Comparison of ENCODE assay signal across 1 cellular context in the genomic region with DNA sequence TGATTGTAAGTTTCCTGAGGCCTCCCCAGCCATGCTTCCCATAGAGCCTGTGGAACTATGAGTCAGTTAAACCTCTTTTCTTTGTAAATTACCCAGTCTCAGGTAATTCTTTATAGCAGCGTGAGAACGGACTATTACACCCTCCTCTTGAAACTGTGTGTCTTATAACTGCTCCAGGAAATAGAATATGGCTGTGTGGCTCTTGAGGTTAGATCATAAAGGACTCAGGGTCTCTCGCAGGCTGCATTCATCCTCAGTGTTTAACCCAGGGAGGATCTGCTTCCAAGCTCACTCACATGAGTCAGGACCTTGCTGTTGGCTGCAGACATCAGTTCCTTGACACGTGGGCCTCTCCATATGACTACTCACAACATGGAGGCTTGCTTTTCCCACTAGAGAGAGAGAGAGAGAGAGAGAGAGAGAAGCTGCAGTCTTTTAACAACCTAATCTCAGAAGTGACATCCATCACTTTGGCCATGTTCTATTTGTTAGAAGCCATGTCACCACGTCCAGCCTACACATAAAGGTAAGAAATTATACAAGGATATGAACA.
TF ChIP-seq lines count a peak whose summit lies in the region.

No MANE protein-coding gene starts in this region.

TF ChIP-seq in GM23338, 12 proteins besides CTCF, POLR2A, EP300 and RAD21 (continued from another document):
- TF ChIP-seq, protein P1, sequence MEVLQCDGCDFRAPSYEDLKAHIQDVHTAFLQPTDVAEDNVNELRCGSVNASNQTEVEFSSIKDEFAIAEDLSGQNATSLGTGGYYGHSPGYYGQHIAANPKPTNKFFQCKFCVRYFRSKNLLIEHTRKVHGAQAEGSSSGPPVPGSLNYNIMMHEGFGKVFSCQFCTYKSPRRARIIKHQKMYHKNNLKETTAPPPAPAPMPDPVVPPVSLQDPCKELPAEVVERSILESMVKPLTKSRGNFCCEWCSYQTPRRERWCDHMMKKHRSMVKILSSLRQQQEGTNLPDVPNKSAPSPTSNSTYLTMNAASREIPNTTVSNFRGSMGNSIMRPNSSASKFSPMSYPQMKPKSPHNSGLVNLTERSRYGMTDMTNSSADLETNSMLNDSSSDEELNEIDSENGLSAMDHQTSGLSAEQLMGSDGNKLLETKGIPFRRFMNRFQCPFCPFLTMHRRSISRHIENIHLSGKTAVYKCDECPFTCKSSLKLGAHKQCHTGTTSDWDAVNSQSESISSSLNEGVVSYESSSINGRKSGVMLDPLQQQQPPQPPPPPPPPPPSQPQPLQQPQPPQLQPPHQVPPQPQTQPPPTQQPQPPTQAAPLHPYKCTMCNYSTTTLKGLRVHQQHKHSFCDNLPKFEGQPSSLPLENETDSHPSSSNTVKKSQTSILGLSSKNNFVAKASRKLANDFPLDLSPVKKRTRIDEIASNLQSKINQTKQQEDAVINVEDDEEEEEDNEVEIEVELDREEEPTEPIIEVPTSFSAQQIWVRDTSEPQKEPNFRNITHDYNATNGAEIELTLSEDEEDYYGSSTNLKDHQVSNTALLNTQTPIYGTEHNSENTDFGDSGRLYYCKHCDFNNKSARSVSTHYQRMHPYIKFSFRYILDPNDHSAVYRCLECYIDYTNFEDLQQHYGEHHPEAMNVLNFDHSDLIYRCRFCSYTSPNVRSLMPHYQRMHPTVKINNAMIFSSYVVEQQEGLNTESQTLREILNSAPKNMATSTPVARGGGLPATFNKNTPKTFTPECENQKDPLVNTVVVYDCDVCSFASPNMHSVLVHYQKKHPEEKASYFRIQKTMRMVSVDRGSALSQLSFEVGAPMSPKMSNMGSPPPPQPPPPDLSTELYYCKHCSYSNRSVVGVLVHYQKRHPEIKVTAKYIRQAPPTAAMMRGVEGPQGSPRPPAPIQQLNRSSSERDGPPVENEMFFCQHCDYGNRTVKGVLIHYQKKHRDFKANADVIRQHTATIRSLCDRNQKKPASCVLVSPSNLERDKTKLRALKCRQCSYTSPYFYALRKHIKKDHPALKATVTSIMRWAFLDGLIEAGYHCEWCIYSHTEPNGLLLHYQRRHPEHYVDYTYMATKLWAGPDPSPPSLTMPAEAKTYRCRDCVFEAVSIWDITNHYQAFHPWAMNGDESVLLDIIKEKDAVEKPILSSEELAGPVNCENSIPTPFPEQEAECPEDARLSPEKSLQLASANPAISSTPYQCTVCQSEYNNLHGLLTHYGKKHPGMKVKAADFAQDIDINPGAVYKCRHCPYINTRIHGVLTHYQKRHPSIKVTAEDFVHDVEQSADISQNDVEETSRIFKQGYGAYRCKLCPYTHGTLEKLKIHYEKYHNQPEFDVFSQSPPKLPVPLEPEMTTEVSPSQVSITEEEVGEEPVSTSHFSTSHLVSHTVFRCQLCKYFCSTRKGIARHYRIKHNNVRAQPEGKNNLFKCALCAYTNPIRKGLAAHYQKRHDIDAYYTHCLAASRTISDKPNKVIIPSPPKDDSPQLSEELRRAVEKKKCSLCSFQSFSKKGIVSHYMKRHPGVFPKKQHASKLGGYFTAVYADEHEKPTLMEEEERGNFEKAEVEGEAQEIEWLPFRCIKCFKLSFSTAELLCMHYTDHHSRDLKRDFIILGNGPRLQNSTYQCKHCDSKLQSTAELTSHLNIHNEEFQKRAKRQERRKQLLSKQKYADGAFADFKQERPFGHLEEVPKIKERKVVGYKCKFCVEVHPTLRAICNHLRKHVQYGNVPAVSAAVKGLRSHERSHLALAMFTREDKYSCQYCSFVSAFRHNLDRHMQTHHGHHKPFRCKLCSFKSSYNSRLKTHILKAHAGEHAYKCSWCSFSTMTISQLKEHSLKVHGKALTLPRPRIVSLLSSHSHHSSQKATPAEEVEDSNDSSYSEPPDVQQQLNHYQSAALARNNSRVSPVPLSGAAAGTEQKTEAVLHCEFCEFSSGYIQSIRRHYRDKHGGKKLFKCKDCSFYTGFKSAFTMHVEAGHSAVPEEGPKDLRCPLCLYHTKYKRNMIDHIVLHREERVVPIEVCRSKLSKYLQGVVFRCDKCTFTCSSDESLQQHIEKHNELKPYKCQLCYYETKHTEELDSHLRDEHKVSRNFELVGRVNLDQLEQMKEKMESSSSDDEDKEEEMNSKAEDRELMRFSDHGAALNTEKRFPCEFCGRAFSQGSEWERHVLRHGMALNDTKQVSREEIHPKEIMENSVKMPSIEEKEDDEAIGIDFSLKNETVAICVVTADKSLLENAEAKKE (CRISPR knock-in tag; IDR thresholded peaks at IDR 0.05): no peak
- TF ChIP-seq POLR2AphosphoS5 (IDR thresholded peaks at IDR 0.05; ENCODE audit: low read depth) (no peak), ZNF331 (CRISPR knock-in tag; IDR thresholded peaks at IDR 0.05; ENCODE audit: low read depth) (no peak), NANOG (IDR thresholded peaks at IDR 0.05; ENCODE audit: borderline replicate concordance) (no peak)
- TF ChIP-seq, protein P2, sequence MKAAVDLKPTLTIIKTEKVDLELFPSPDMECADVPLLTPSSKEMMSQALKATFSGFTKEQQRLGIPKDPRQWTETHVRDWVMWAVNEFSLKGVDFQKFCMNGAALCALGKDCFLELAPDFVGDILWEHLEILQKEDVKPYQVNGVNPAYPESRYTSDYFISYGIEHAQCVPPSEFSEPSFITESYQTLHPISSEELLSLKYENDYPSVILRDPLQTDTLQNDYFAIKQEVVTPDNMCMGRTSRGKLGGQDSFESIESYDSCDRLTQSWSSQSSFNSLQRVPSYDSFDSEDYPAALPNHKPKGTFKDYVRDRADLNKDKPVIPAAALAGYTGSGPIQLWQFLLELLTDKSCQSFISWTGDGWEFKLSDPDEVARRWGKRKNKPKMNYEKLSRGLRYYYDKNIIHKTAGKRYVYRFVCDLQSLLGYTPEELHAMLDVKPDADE (IDR thresholded peaks at IDR 0.05): no peak
